ENCODE assay signal across 8 cellular contexts in genomic region chr15:38454687-38455071, GRCh38. TPM values are rescaled to one million over a fixed set of nuclear protein-coding genes. Genes with fewer than 3 reads are reported as not detected.
A peak's percentile ranks its signal among the peaks of the same experiment; 100 is the strongest.
DNase-seq lines count a peak whose midpoint lies in the region; ATAC-seq and TF ChIP-seq lines count a peak whose summit lies in the region.

No MANE protein-coding gene starts in this region.

- H3K9ac ChIP-seq in Karpas-422 (ENCODE audit: low read length) = peak overlapping the region; percentile 92

- H2AFZ ChIP-seq in Karpas-422 (ENCODE audit: low read length) = no peak overlapping the region

- peak overlapping the region; percentile 95 for H3K4me2 ChIP-seq in Karpas-422 (ENCODE audit: low read depth, low read length, poor library complexity, severe bottlenecking)

- H3K27ac Mint-ChIP-seq in CD8-positive, alpha-beta T cell = peak overlapping the region; percentile 99

- no peaks in the 10 kb centered on the region for H3K9me2 ChIP-seq in Karpas-422 (replicated peaks; ENCODE audit: insufficient read depth, low read length)

- intact Hi-C loops in CD8-positive, alpha-beta T cell (cut with DNase I, micrococcal nuclease) = loop anchor here (1.0 to 10.0 kb wide), 5 partner anchors 20 to 1928 kb away; partner anchors contain the start of genes CDIN1 (in 1 of the 2), EIF2AK4 (in 1 of the 2), FSIP1 (in 1 of the 2) and KNSTRN (in 1 of the 2)
- intact Hi-C loops in mucosa of descending colon (cut with DNase I, micrococcal nuclease) = no loop called here

- H3K4me1 ChIP-seq in CD8-positive, alpha-beta T cell (ENCODE audit: insufficient read depth, low read length) = peaks cover 19% of the 10 kb centered on the region
- H3K4me1 ChIP-seq in Karpas-422 (ENCODE audit: low read length) (peaks cover 28% of the 10 kb centered on the region), mucosa of descending colon (ENCODE audit: low read depth) (peaks cover 10% of the 10 kb centered on the region)

- DNase-seq in CD8-positive, alpha-beta T cell = no peak
- DNase-seq in Karpas-422 (no peak), choroid plexus epithelial cell (ENCODE audit: low read depth) (peak; percentile 41), mucosa of descending colon (no peak), NCI-H1092 treated with DMSO at 0.1 percent for 48 hours (lab: John Stamatoyannopoulos, UW) (no peak), SKM-1 treated with dmso at 0.1 percent for 144 hours (lab: John Stamatoyannopoulos, UW; ENCODE audit: unreplicated experiment) (no peak), retina (no peak), NCI-H226 (no peak)

- H3K36me3 ChIP-seq in CD8-positive, alpha-beta T cell (ENCODE audit: insufficient read depth, low read length) = no peaks in the 10 kb centered on the region
- H3K36me3 ChIP-seq in Karpas-422 (ENCODE audit: insufficient read depth, low read length) (no peaks in the 10 kb centered on the region), mucosa of descending colon (ENCODE audit: low read depth) (no peaks in the 10 kb centered on the region)

- peaks cover 54% of the 10 kb centered on the region for H3K79me2 ChIP-seq in Karpas-422 (ENCODE audit: low read length)

- no peaks in the 10 kb centered on the region for H3K27me3 ChIP-seq in CD8-positive, alpha-beta T cell (ENCODE audit: insufficient read depth, low read length)
- no peaks in the 10 kb centered on the region for H3K27me3 ChIP-seq in Karpas-422 (ENCODE audit: low read length)

- no peak for TF ChIP-seq CTCF in CD8-positive, alpha-beta T cell (IDR thresholded peaks at IDR 0.05)
- no peak for TF ChIP-seq CTCF in choroid plexus epithelial cell (conservative IDR thresholded peaks at IDR 0.05; ENCODE audit: low read depth, low read length)
- no peak for TF ChIP-seq CTCF in mucosa of descending colon (IDR thresholded peaks at IDR 0.05)

- peak overlapping the region; percentile 98 for H3K4me3 Mint-ChIP-seq in CD8-positive, alpha-beta T cell

- H3K9me3 ChIP-seq in CD8-positive, alpha-beta T cell (ENCODE audit: low read length) = no peaks in the 10 kb centered on the region
- H3K9me3 ChIP-seq in Karpas-422 (ENCODE audit: low read length) = no peaks in the 10 kb centered on the region
- no peaks in the 10 kb centered on the region for H3K9me3 ChIP-seq in mucosa of descending colon

- CTCF ChIA-PET in CD8-positive, alpha-beta T cell (lab: Charles Lee) = interaction anchor here (0.6 to 3.4 kb wide), 16 partner anchors 14 to 438 kb away, joined by 3 to 25 read pairs (median 5); partner anchors contain the start of gene RASGRP1

- no peaks in the 10 kb centered on the region for H3K27me3 Mint-ChIP-seq in CD8-positive, alpha-beta T cell (ENCODE audit: low read depth)

- ATAC-seq in CD8-positive, alpha-beta T cell = peak; percentile 18
- no peak for ATAC-seq in mucosa of descending colon

- POLR2A ChIA-PET in CD8-positive, alpha-beta T cell (lab: Charles Lee) = interaction anchor here (0.6 to 2.2 kb wide), 14 partner anchors 10 to 245 kb away, joined by 3 to 13 read pairs (median 4); partner anchors contain the start of gene RASGRP1

- peaks cover 6% of the 10 kb centered on the region; the same call in 1 of the 2 replicates for H4K20me1 ChIP-seq in Karpas-422 (ENCODE audit: insufficient read depth, low read depth, low read length)

- no peaks in the 10 kb centered on the region for H3K9me3 Mint-ChIP-seq in CD8-positive, alpha-beta T cell

- H3K4me3 ChIP-seq in CD8-positive, alpha-beta T cell (ENCODE audit: low read depth, low read length) = peak overlapping the region; percentile 87
- H3K4me3 ChIP-seq in Karpas-422 (ENCODE audit: low read length) (peak overlapping the region; percentile 82), choroid plexus epithelial cell (ENCODE audit: low read depth, low read length) (peak overlapping the region; percentile 93), mucosa of descending colon (peak overlapping the region; percentile 76)

- peaks cover 18% of the 10 kb centered on the region for H3K36me3 Mint-ChIP-seq in CD8-positive, alpha-beta T cell

- peaks cover 41% of the 10 kb centered on the region for H3K4me1 Mint-ChIP-seq in CD8-positive, alpha-beta T cell (ENCODE audit: low read depth)

- H3K27ac ChIP-seq in CD8-positive, alpha-beta T cell (ENCODE audit: low read depth, low read length) = peak overlapping the region; percentile 88
- H3K27ac ChIP-seq in Karpas-422 (ENCODE audit: low read length) = peak overlapping the region; percentile 80

RNA-seq across cellular contexts. Expression of gene FAM98B, which starts 0.8 kb away (rescaled TPM):
- total RNA-seq in CD8-positive, alpha-beta T cell = 10 to 100 TPM; 18.4 to 19.4 TPM
- total RNA-seq in Karpas-422 (2014; rRNA removed; shearing (Covaris generic); ENCODE audit: low replicate concordance) = 18.9 and 21.2 TPM in 2 replicates
- 10 to 100 TPM; 15.8 to 29.7 (median 21.9) TPM for total RNA-seq in mucosa of descending colon

Comparison
In these comparisons a context has a peak if more than half of its experiments do, and no peak if none do; other contexts are left out.
1. intact Hi-C loops: an anchor here in CD8-positive, alpha-beta T cell (1.0 to 10.0 kb wide); none called in mucosa of descending colon.